In genomic region chr2:183759033-183759432, GRCh38 we compare ENCODE assay signal across 35 cellular contexts.
"Had no signal": no experiment of that assay in that cellular context is flagged by ENCODE, and none has a peak within 500 bp of the region (broad histone marks: within the 10 kb centered on the region; RNA-seq: fewer than 3 reads in every experiment).

No MANE protein-coding gene starts in this region.

- DNase-seq: Karpas-422, Kasumi-1, MG63, MM.1S, MV-4-11, NCI-H1048, NCI-H1092, NCI-H1092 treated with DMSO at 0.1 percent for 48 hours, NCI-H1105, NCI-H1105 treated with DMSO at 0.1 percent for 48 hours, NCI-H1417, NCI-H1417 treated with DMSO at 0.1 percent for 48 hours, NCI-H1436, NCI-H1436 treated with DMSO at 0.1 percent for 48 hours, NCI-H146, NCI-H1694, NCI-H1694 treated with DMSO at 0.1 percent for 48 hours, NCI-H187, NCI-H187 treated with DMSO at 0.1 percent for 48 hours, NCI-H1930, NCI-H2029, NCI-H2029 treated with DMSO at 0.1 percent for 48 hours, NCI-H2081, NCI-H2081 treated with DMSO at 0.1 percent for 48 hours, NCI-H2107, NCI-H2171, NCI-H2171 treated with DMSO at 0.1 percent for 48 hours, NCI-H2227 treated with DMSO at 0.1 percent for 48 hours, NCI-H226, NCI-H345, NCI-H446, NCI-H446 treated with DMSO at 0.1 percent for 48 hours, NCI-H510A, NCI-H510A treated with DMSO at 0.1 percent for 48 hours, NCI-H524 had no signal

- H3K27me3 ChIP-seq: MG63 had no signal

- H3K36me3 ChIP-seq: MG63 had no signal

- H3K4me3 ChIP-seq: MG63 had no signal

- H3K9me3 ChIP-seq: MG63 had no signal
